12 cellular contexts compared by ENCODE assay signal in genomic region chr16:3075546-3075937, GRCh38. TPM values are rescaled to one million over a fixed set of nuclear protein-coding genes. Genes with fewer than 3 reads are reported as not detected.
DNase-seq lines count a peak whose midpoint lies in the region; ATAC-seq, FAIRE-seq and TF ChIP-seq lines count a peak whose summit lies in the region.
"Not testable (repeated sequence)": the region's sequence is repeated elsewhere in the genome, so short reads cannot be mapped to it uniquely, and the experiment has no call there.
"Had no signal": no experiment of that assay in that cellular context is flagged by ENCODE, and none has a peak within 500 bp of the region (broad histone marks: within the 10 kb centered on the region; RNA-seq: fewer than 3 reads in every experiment).

No MANE protein-coding gene starts in this region.

- TF ChIP-seq CTCF in KMS-11 (conservative IDR thresholded peaks at IDR 0.05; ENCODE audit: low read depth, low read length); kidney (IDR thresholded peaks at IDR 0.05; ENCODE audit: borderline replicate concordance, extremely low read depth, insufficient read depth); ovary (IDR thresholded peaks at IDR 0.05); upper lobe of right lung (IDR thresholded peaks at IDR 0.05): not testable (repeated sequence)

- ATAC-seq in upper lobe of right lung: not testable (repeated sequence)

- intact Hi-C loops in activated T-helper 1 cell treated with anti-CD3 and anti-CD28 coated beads, Interleukin-12 subunit alpha, Interleukin-12 subunit beta, Interleukin-2, Interleukin-4 antibody, amounts not matched to agents 30 ng/mL and 10 ng/mL and 1 ng/mL, durations not matched to agents 14 hours and 24 hours and 36 hours (cut with micrococcal nuclease): loop anchor here (1.0 to 2.0 kb wide), 3 partner anchors 8 to 25 kb away; no protein-coding TSS in a partner anchor
- intact Hi-C loops in kidney (cut with DNase I); ovary (cut with DNase I); upper lobe of right lung (cut with DNase I): not testable (repeated sequence)

- peak; percentile 27 for DNase-seq in ELF-1 (ENCODE audit: low read depth, low spot score)
- not testable (repeated sequence) for DNase-seq in T-helper 2 cell treated with Interferon-gamma antibody and Interleukin-4, amounts not matched to agents 5 μg/mL and 100 μg/mL, for 36 hours (ENCODE audit: low spot score); activated T-helper 1 cell treated with anti-CD3 and anti-CD28 coated beads, Interleukin-12 subunit alpha, Interleukin-12 subunit beta, Interleukin-2, Interleukin-4 antibody, amounts not matched to agents 30 ng/mL and 10 ng/mL and 1 ng/mL, durations not matched to agents 14 hours and 24 hours and 36 hours (ENCODE audit: low spot score); effector memory CD4-positive, alpha-beta T cell; upper lobe of right lung
- peak; percentile 64 for DNase-seq in kidney
- DNase-seq in ovary: peak; percentile 47 to 78 (median 60)

- H3K9me3 ChIP-seq in effector memory CD4-positive, alpha-beta T cell (ENCODE audit: control insufficient read depth, low read length); kidney (ENCODE audit: control insufficient read depth in 1 of 2, low read length in 2 of 2); ovary; upper lobe of right lung: not testable (repeated sequence)

- H3K4me3 ChIP-seq in KMS-11 (IDR thresholded peaks at IDR 0.05; ENCODE audit: insufficient read depth, low read depth, low read length); kidney (ENCODE audit: low read length in 2 of 2); ovary; upper lobe of right lung: not testable (repeated sequence)
- H3K4me3 ChIP-seq in effector memory CD4-positive, alpha-beta T cell (ENCODE audit: insufficient read depth, low read depth, low read length, poor library complexity, severe bottlenecking): peak overlapping the region; percentile 29

- TF ChIP-seq POLR2A in ovary (IDR thresholded peaks at IDR 0.05): not testable (repeated sequence)

- not testable (repeated sequence) for H3K79me2 ChIP-seq in KMS-11 (ENCODE audit: insufficient read depth, low read depth)

- not testable (repeated sequence) for H3K4me2 ChIP-seq in KMS-11

- peaks cover 18% of the 10 kb centered on the region for H3K9me3 Mint-ChIP-seq in T-helper 2 cell treated with Interferon-gamma antibody and Interleukin-4, amounts not matched to agents 5 μg/mL and 100 μg/mL, for 36 hours
- peaks cover 17% of the 10 kb centered on the region for H3K9me3 Mint-ChIP-seq in activated T-helper 1 cell treated with anti-CD3 and anti-CD28 coated beads, Interleukin-12 subunit alpha, Interleukin-12 subunit beta, Interleukin-2, Interleukin-4 antibody, amounts not matched to agents 30 ng/mL and 10 ng/mL and 1 ng/mL, durations not matched to agents 14 hours and 24 hours and 36 hours

- not testable (repeated sequence) for H4K20me1 ChIP-seq in KMS-11 (ENCODE audit: insufficient read depth)

- peak overlapping the region; percentile 80 for H3K4me3 Mint-ChIP-seq in T-helper 2 cell treated with Interferon-gamma antibody and Interleukin-4, amounts not matched to agents 5 μg/mL and 100 μg/mL, for 36 hours
- H3K4me3 Mint-ChIP-seq in activated T-helper 1 cell treated with anti-CD3 and anti-CD28 coated beads, Interleukin-12 subunit alpha, Interleukin-12 subunit beta, Interleukin-2, Interleukin-4 antibody, amounts not matched to agents 30 ng/mL and 10 ng/mL and 1 ng/mL, durations not matched to agents 14 hours and 24 hours and 36 hours: peak overlapping the region; percentile 84

- H3K27me3 ChIP-seq in KMS-11 (ENCODE audit: insufficient read depth, low read depth): peaks cover 39% of the 10 kb centered on the region; the same call in 1 of the 2 replicates
- not testable (repeated sequence) for H3K27me3 ChIP-seq in effector memory CD4-positive, alpha-beta T cell (replicated peaks; ENCODE audit: control insufficient read depth, insufficient read depth, low read length, poor library complexity, severe bottlenecking); ovary; upper lobe of right lung

- H3K36me3 Mint-ChIP-seq in T-helper 2 cell treated with Interferon-gamma antibody and Interleukin-4, amounts not matched to agents 5 μg/mL and 100 μg/mL, for 36 hours (ENCODE audit: low read depth): peaks cover 63% of the 10 kb centered on the region
- H3K36me3 Mint-ChIP-seq in activated T-helper 1 cell treated with anti-CD3 and anti-CD28 coated beads, Interleukin-12 subunit alpha, Interleukin-12 subunit beta, Interleukin-2, Interleukin-4 antibody, amounts not matched to agents 30 ng/mL and 10 ng/mL and 1 ng/mL, durations not matched to agents 14 hours and 24 hours and 36 hours (ENCODE audit: low read depth): peaks cover 25% of the 10 kb centered on the region

- H2AFZ ChIP-seq in KMS-11 (ENCODE audit: low read depth): peak overlapping the region; percentile 21; the same call in 1 of the 2 replicates

- TF ChIP-seq EP300 in ovary (IDR thresholded peaks at IDR 0.05): not testable (repeated sequence)

- H3K27ac Mint-ChIP-seq in T-helper 2 cell treated with Interferon-gamma antibody and Interleukin-4, amounts not matched to agents 5 μg/mL and 100 μg/mL, for 36 hours: peak overlapping the region; percentile 98
- H3K27ac Mint-ChIP-seq in activated T-helper 1 cell treated with anti-CD3 and anti-CD28 coated beads, Interleukin-12 subunit alpha, Interleukin-12 subunit beta, Interleukin-2, Interleukin-4 antibody, amounts not matched to agents 30 ng/mL and 10 ng/mL and 1 ng/mL, durations not matched to agents 14 hours and 24 hours and 36 hours: peak overlapping the region; percentile 100

- not testable (repeated sequence) for H3K27me3 Mint-ChIP-seq in T-helper 2 cell treated with Interferon-gamma antibody and Interleukin-4, amounts not matched to agents 5 μg/mL and 100 μg/mL, for 36 hours (ENCODE audit: low read depth); activated T-helper 1 cell treated with anti-CD3 and anti-CD28 coated beads, Interleukin-12 subunit alpha, Interleukin-12 subunit beta, Interleukin-2, Interleukin-4 antibody, amounts not matched to agents 30 ng/mL and 10 ng/mL and 1 ng/mL, durations not matched to agents 14 hours and 24 hours and 36 hours (ENCODE audit: insufficient read depth)

- 2 to 13% (median 8%) methylated on average over 7 to 9 of the region's 9 CpGs for WGBS in ovary, 3 donors

- peaks cover 77% of the 10 kb centered on the region for H3K4me1 Mint-ChIP-seq in T-helper 2 cell treated with Interferon-gamma antibody and Interleukin-4, amounts not matched to agents 5 μg/mL and 100 μg/mL, for 36 hours (ENCODE audit: low read depth)
- H3K4me1 Mint-ChIP-seq in activated T-helper 1 cell treated with anti-CD3 and anti-CD28 coated beads, Interleukin-12 subunit alpha, Interleukin-12 subunit beta, Interleukin-2, Interleukin-4 antibody, amounts not matched to agents 30 ng/mL and 10 ng/mL and 1 ng/mL, durations not matched to agents 14 hours and 24 hours and 36 hours (ENCODE audit: low read depth): peaks cover 81% of the 10 kb centered on the region

- not testable (repeated sequence) for FAIRE-seq in kidney (lab: Jason Lieb, UNC)

- peaks cover 12% of the 10 kb centered on the region for H3K4me1 ChIP-seq in KMS-11 (ENCODE audit: low read depth, poor library complexity, severe bottlenecking)
- H3K4me1 ChIP-seq in effector memory CD4-positive, alpha-beta T cell (ENCODE audit: control insufficient read depth, insufficient read depth, low read length, poor library complexity, severe bottlenecking): peaks cover 76% of the 10 kb centered on the region
- H3K4me1 ChIP-seq in kidney (ENCODE audit: control insufficient read depth in 1 of 2, insufficient read depth in 1 of 2, low read depth in 1 of 2, low read length in 2 of 2); ovary (ENCODE audit: insufficient read depth); upper lobe of right lung: not testable (repeated sequence)

- H3K36me3 ChIP-seq in KMS-11 (ENCODE audit: insufficient read depth); effector memory CD4-positive, alpha-beta T cell (ENCODE audit: control insufficient read depth, insufficient read depth, low read length); kidney (ENCODE audit: control insufficient read depth in 1 of 2, insufficient read depth in 2 of 2, low read length in 2 of 2); ovary; upper lobe of right lung: not testable (repeated sequence)

- H3K27ac ChIP-seq in KMS-11; kidney (ENCODE audit: low read depth in 2 of 2, low read length in 2 of 2); ovary: not testable (repeated sequence)
- peak overlapping the region; percentile 77 for H3K27ac ChIP-seq in effector memory CD4-positive, alpha-beta T cell (ENCODE audit: insufficient read depth, low read length, poor library complexity, severe bottlenecking)
- peak overlapping the region; percentile 51 for H3K27ac ChIP-seq in upper lobe of right lung

- H3K9ac ChIP-seq in KMS-11; kidney (ENCODE audit: low read length in 2 of 2): not testable (repeated sequence)

RNA-seq across cellular contexts. Expression of gene IL32, which starts 10.1 kb away (rescaled TPM):
- 993 TPM in 2 replicates for total RNA-seq in activated T-helper 1 cell treated with anti-CD3 and anti-CD28 coated beads, Interleukin-12 subunit alpha, Interleukin-12 subunit beta, Interleukin-2, Interleukin-4 antibody, amounts not matched to agents 30 ng/mL and 10 ng/mL and 1 ng/mL, durations not matched to agents 14 hours and 24 hours and 36 hours
- total RNA-seq in kidney (181 TPM), ovary (10 to 100 TPM in 4 of 7 donors, 1 to 10 TPM in 3; 3.8 to 24.7 (median 10.6) TPM), upper lobe of right lung (91.5 TPM)
- polyA plus RNA-seq in kidney (ENCODE audit: insufficient read depth, low read depth, low replicate concordance) (495 TPM), ovary (10 to 100 TPM; 23.9 to 54.9 TPM)
- polyA plus RNA-seq: neural cell had no signal

RNA-seq across cellular contexts. Expression of gene ZSCAN10, which starts 23.6 kb away (rescaled TPM):
- total RNA-seq in activated T-helper 1 cell treated with anti-CD3 and anti-CD28 coated beads, Interleukin-12 subunit alpha, Interleukin-12 subunit beta, Interleukin-2, Interleukin-4 antibody, amounts not matched to agents 30 ng/mL and 10 ng/mL and 1 ng/mL, durations not matched to agents 14 hours and 24 hours and 36 hours: 0.07 TPM in 1 of 2 replicates, not detected in the other
- not detected for total RNA-seq in kidney
- polyA plus RNA-seq in kidney (ENCODE audit: insufficient read depth, low read depth, low replicate concordance): not detected
- under 1 TPM in 2 of 7 donors, not detected in 5; 0.47 to 0.69 TPM for total RNA-seq in ovary
- polyA plus RNA-seq in ovary: under 1 TPM in 1 of 2 donors, not detected in 1; 0.06 TPM
- not detected for total RNA-seq in upper lobe of right lung
- total RNA-seq: Caco-2, GM23248, thoracic aorta had no signal

RNA-seq across cellular contexts. Expression of gene MMP25, which starts 29.2 kb away (rescaled TPM):
- 11.9 and 12.8 TPM in 2 replicates for total RNA-seq in activated T-helper 1 cell treated with anti-CD3 and anti-CD28 coated beads, Interleukin-12 subunit alpha, Interleukin-12 subunit beta, Interleukin-2, Interleukin-4 antibody, amounts not matched to agents 30 ng/mL and 10 ng/mL and 1 ng/mL, durations not matched to agents 14 hours and 24 hours and 36 hours
- total RNA-seq in kidney: 1.7 TPM
- 0.65 TPM for polyA plus RNA-seq in kidney (ENCODE audit: insufficient read depth, low read depth, low replicate concordance)
- total RNA-seq in ovary: under 1 TPM in 6 of 7 donors, not detected in 1; 0.15 to 0.72 (median 0.61) TPM
- polyA plus RNA-seq in ovary: under 1 TPM; 0.17 to 0.59 TPM
- total RNA-seq in upper lobe of right lung: 12.8 TPM
- total RNA-seq: GM23248 had no signal
- polyA plus RNA-seq: neural cell had no signal

RNA-seq across cellular contexts. Expression of gene ZNF205, which starts 36.8 kb away (rescaled TPM):
- total RNA-seq in activated T-helper 1 cell treated with anti-CD3 and anti-CD28 coated beads, Interleukin-12 subunit alpha, Interleukin-12 subunit beta, Interleukin-2, Interleukin-4 antibody, amounts not matched to agents 30 ng/mL and 10 ng/mL and 1 ng/mL, durations not matched to agents 14 hours and 24 hours and 36 hours: 0.15 and 0.39 TPM in 2 replicates
- total RNA-seq in kidney: 12.7 TPM
- polyA plus RNA-seq in kidney (ENCODE audit: insufficient read depth, low read depth, low replicate concordance): 14.1 TPM
- total RNA-seq in ovary: 10 to 100 TPM; 10.7 to 16.3 (median 15.6) TPM
- polyA plus RNA-seq in ovary: 10 to 100 TPM in 1 of 2 donors, 1 to 10 TPM in 1; 3.0 to 22.1 TPM
- total RNA-seq in upper lobe of right lung: 11.7 TPM

RNA-seq across cellular contexts. Expression of gene BICDL2, which starts 38.8 kb away (rescaled TPM):
- total RNA-seq in activated T-helper 1 cell treated with anti-CD3 and anti-CD28 coated beads, Interleukin-12 subunit alpha, Interleukin-12 subunit beta, Interleukin-2, Interleukin-4 antibody, amounts not matched to agents 30 ng/mL and 10 ng/mL and 1 ng/mL, durations not matched to agents 14 hours and 24 hours and 36 hours: 0.20 TPM in 1 of 2 replicates, not detected in the other
- total RNA-seq in kidney: 12.1 TPM
- 2.9 TPM for polyA plus RNA-seq in kidney (ENCODE audit: insufficient read depth, low read depth, low replicate concordance)
- 10 to 100 TPM in 1 of 7 donors, 1 to 10 TPM in 2, under 1 TPM in 2, not detected in 2; 0.89 to 21.9 (median 1.7) TPM for total RNA-seq in ovary
- polyA plus RNA-seq in ovary: under 1 TPM in 1 of 2 donors, not detected in 1; 0.02 TPM
- total RNA-seq in upper lobe of right lung: 16.3 TPM
